Comparison of ENCODE assay signal across 9 cellular contexts in genomic region chr5:16690243-16690839, GRCh38.
DNase-seq lines count a peak whose midpoint lies in the region; ATAC-seq, FAIRE-seq and TF ChIP-seq lines count a peak whose summit lies in the region.
"Had no signal": no experiment of that assay in that cellular context is flagged by ENCODE, and none has a peak within 500 bp of the region (broad histone marks: within the 10 kb centered on the region; RNA-seq: fewer than 3 reads in every experiment).

No MANE protein-coding gene starts in this region.

- peaks cover 0 to 40% of the 10 kb centered on the region in 2 experiments; a peak in 2 of 4 replicates for H3K79me2 ChIP-seq in H1 (ENCODE audit: control insufficient read depth in 1 of 2, insufficient read depth in 2 of 2, low read length in 2 of 2)

- H3K27ac Mint-ChIP-seq in nephron: no peak overlapping the region
- H3K27ac Mint-ChIP-seq in activated T-helper 1 cell treated with anti-CD3 and anti-CD28 coated beads, Interleukin-12 subunit alpha, Interleukin-12 subunit beta, Interleukin-2, Interleukin-4 antibody, amounts not matched to agents 30 ng/mL and 10 ng/mL and 1 ng/mL, durations not matched to agents 14 hours and 24 hours and 36 hours: no peak overlapping the region

- WGBS in H1 (ENCODE audit: extremely low coverage in 1 of 2, insufficient coverage in 1 of 2, insufficient read length in 1 of 2, insufficient replicate concordance in 2 of 2, low coverage in 1 of 2, low lambda C conversion rate in 2 of 2, missing lambda C conversion rate in 1 of 2), 2 experiments: 78% methylated on average over 7 of the region's 7 CpGs; no CpG with 5 or more reads in 1 of the 2 experiments

- no peak overlapping the region for H2BK20ac ChIP-seq in H1 (ENCODE audit: low read length)

- no peak for FAIRE-seq in H1 (lab: Jason Lieb, UNC)

- no peak overlapping the region for H2AK5ac ChIP-seq in H1 (ENCODE audit: low read depth, low read length)

- ATAC-seq in HG03520 (IDR thresholded peaks at IDR 0.05; ENCODE audit: unreplicated experiment) (peak; percentile 92), GM19455 (IDR thresholded peaks at IDR 0.05; ENCODE audit: unreplicated experiment) (no peak)

- DNase-seq in DMS153 treated with DMSO at 0.1 percent for 48 hours (lab: John Stamatoyannopoulos, UW; ENCODE audit: unreplicated experiment): peak; percentile 11
- peak; percentile 23 for DNase-seq in GM19240 (ENCODE audit: insufficient read length, low spot score)
- no peak for DNase-seq in Peyer's patch
- DNase-seq in H1 (ENCODE audit: low read depth in 1 of 2, low spot score in 2 of 2): peak in 1 of 2 experiments; percentile 66
- no peak for DNase-seq in activated T-helper 1 cell treated with anti-CD3 and anti-CD28 coated beads, Interleukin-12 subunit alpha, Interleukin-12 subunit beta, Interleukin-2, Interleukin-4 antibody, amounts not matched to agents 30 ng/mL and 10 ng/mL and 1 ng/mL, durations not matched to agents 14 hours and 24 hours and 36 hours (ENCODE audit: low spot score)

- peaks cover 76% of the 10 kb centered on the region for H3K36me3 Mint-ChIP-seq in nephron (ENCODE audit: low read depth)
- no peaks in the 10 kb centered on the region for H3K36me3 Mint-ChIP-seq in activated T-helper 1 cell treated with anti-CD3 and anti-CD28 coated beads, Interleukin-12 subunit alpha, Interleukin-12 subunit beta, Interleukin-2, Interleukin-4 antibody, amounts not matched to agents 30 ng/mL and 10 ng/mL and 1 ng/mL, durations not matched to agents 14 hours and 24 hours and 36 hours (ENCODE audit: low read depth)

- TF ChIP-seq POLR2A in Peyer's patch (IDR thresholded peaks at IDR 0.05) (no peak), H1 (IDR thresholded peaks at IDR 0.05; ENCODE audit: control extremely low read depth in 1 of 2, low read depth in 2 of 2, low read length in 2 of 2) (no peak)

- no peak for TF ChIP-seq EP300 in H1 (IDR thresholded peaks at IDR 0.05; ENCODE audit: borderline replicate concordance in 1 of 2, low read depth in 2 of 2, low read length in 2 of 2)

- no peak overlapping the region for H4K5ac ChIP-seq in H1 (ENCODE audit: insufficient read length, low read depth, low read length)

- no peak overlapping the region for H3K4ac ChIP-seq in H1 (replicated peaks; ENCODE audit: insufficient read length, low read depth, low read length)

- CTCF ChIA-PET in H1 (lab: Charles Lee; ENCODE audit: partially characterized antibody): interaction anchor here (0.6 to 4.4 kb wide), 42 partner anchors 8 to 548 kb away, joined by 3 to 51 read pairs (median 4); no protein-coding TSS in a partner anchor

- no peak overlapping the region for H4K8ac ChIP-seq in H1 (ENCODE audit: extremely low read depth, insufficient read depth, low read length)

- H3K79me1 ChIP-seq in H1 (ENCODE audit: low read depth, low read length): no peaks in the 10 kb centered on the region; the same call in 1 of the 2 replicates

- H2BK12ac ChIP-seq in H1 (ENCODE audit: low read depth, low read length): no peak overlapping the region

- TF ChIP-seq CTCF in Peyer's patch (IDR thresholded peaks at IDR 0.05) (peak in 4 of 6 experiments; percentile 37 to 65 (median 61)), H1 (IDR thresholded peaks at IDR 0.05; ENCODE audit: control extremely low read depth in 1 of 3, insufficient read depth in 1 of 3, low read depth in 1 of 3, low read length in 3 of 3) (peak; percentile 71 to 88 (median 81)), nephron (IDR thresholded peaks at IDR 0.05; ENCODE audit: unreplicated experiment in 3 of 3) (peak; percentile 33 to 61 (median 37))

- no peak overlapping the region for H4K91ac ChIP-seq in H1 (replicated peaks; ENCODE audit: insufficient read length, low read length)

- no peak overlapping the region for H3K4me2 ChIP-seq in H1 (ENCODE audit: insufficient read depth in 1 of 2, low read depth in 2 of 2, low read length in 2 of 2)

- H3K27me3 Mint-ChIP-seq in nephron (ENCODE audit: low read depth): no peaks in the 10 kb centered on the region
- peaks cover 6% of the 10 kb centered on the region for H3K27me3 Mint-ChIP-seq in activated T-helper 1 cell treated with anti-CD3 and anti-CD28 coated beads, Interleukin-12 subunit alpha, Interleukin-12 subunit beta, Interleukin-2, Interleukin-4 antibody, amounts not matched to agents 30 ng/mL and 10 ng/mL and 1 ng/mL, durations not matched to agents 14 hours and 24 hours and 36 hours (ENCODE audit: insufficient read depth)

- H2BK5ac ChIP-seq in H1 (ENCODE audit: low read depth, low read length): no peak overlapping the region

- no peak overlapping the region for H2AFZ ChIP-seq in H1 (ENCODE audit: low read length)

- H3K4me1 ChIP-seq in Peyer's patch (no peaks in the 10 kb centered on the region), H1 (replicated peaks in 1 of 4; ENCODE audit: control insufficient read depth in 3 of 4, insufficient read depth in 4 of 4, low read length in 3 of 4) (0 out of 7 replicates have a peak, but pooled peaks cover 0 to 2% (median 0%) of the 10 kb centered on the region in 4 experiments)

- intact Hi-C loops in activated T-helper 1 cell treated with anti-CD3 and anti-CD28 coated beads, Interleukin-12 subunit alpha, Interleukin-12 subunit beta, Interleukin-2, Interleukin-4 antibody, amounts not matched to agents 30 ng/mL and 10 ng/mL and 1 ng/mL, durations not matched to agents 14 hours and 24 hours and 36 hours (cut with micrococcal nuclease): no loop called here

- no peak overlapping the region for H2BK15ac ChIP-seq in H1 (ENCODE audit: low read length)

- no peaks in the 10 kb centered on the region for H3K27me3 ChIP-seq in Peyer's patch
- H3K27me3 ChIP-seq in H1 (replicated peaks in 1 of 4; ENCODE audit: control insufficient read depth in 3 of 4, extremely low read depth in 1 of 4, insufficient read depth in 3 of 4, low read length in 3 of 4): no peaks in the 10 kb centered on the region

- no peak overlapping the region for H3K4me3 ChIP-seq in Peyer's patch
- no peak overlapping the region for H3K4me3 ChIP-seq in H1 (ENCODE audit: extremely low read depth in 1 of 4, insufficient read depth in 2 of 4, low read depth in 3 of 4, low read length in 4 of 4)
- H3K4me3 ChIP-seq: skin epidermis had no signal

- H3K9me3 Mint-ChIP-seq in nephron: no peaks in the 10 kb centered on the region
- H3K9me3 Mint-ChIP-seq in activated T-helper 1 cell treated with anti-CD3 and anti-CD28 coated beads, Interleukin-12 subunit alpha, Interleukin-12 subunit beta, Interleukin-2, Interleukin-4 antibody, amounts not matched to agents 30 ng/mL and 10 ng/mL and 1 ng/mL, durations not matched to agents 14 hours and 24 hours and 36 hours: no peaks in the 10 kb centered on the region

- no peak overlapping the region for H3K27ac ChIP-seq in Peyer's patch
- no peak overlapping the region for H3K27ac ChIP-seq in H1 (ENCODE audit: low read depth, low read length)
- H3K27ac ChIP-seq: skin epidermis had no signal

- H3K14ac ChIP-seq in H1 (ENCODE audit: insufficient read length): no peak overlapping the region

- no peak overlapping the region for H3K18ac ChIP-seq in H1 (ENCODE audit: extremely low read depth, low read length)

- POLR2A ChIA-PET in H1 (lab: Charles Lee; ENCODE audit: partially characterized antibody): interaction anchor here (0.9 to 2.0 kb wide), 5 partner anchors 10 to 52 kb away, joined by 3 to 7 read pairs (median 3); no protein-coding TSS in a partner anchor

- no peak overlapping the region for H3K4me3 Mint-ChIP-seq in nephron
- no peak overlapping the region for H3K4me3 Mint-ChIP-seq in activated T-helper 1 cell treated with anti-CD3 and anti-CD28 coated beads, Interleukin-12 subunit alpha, Interleukin-12 subunit beta, Interleukin-2, Interleukin-4 antibody, amounts not matched to agents 30 ng/mL and 10 ng/mL and 1 ng/mL, durations not matched to agents 14 hours and 24 hours and 36 hours

- no peaks in the 10 kb centered on the region for H3K9me3 ChIP-seq in Peyer's patch
- no peaks in the 10 kb centered on the region for H3K9me3 ChIP-seq in H1 (ENCODE audit: insufficient read depth in 2 of 2, low read depth in 1 of 2, low read length in 1 of 2)

- H3K36me3 ChIP-seq in Peyer's patch (peaks cover 0 to 71% (median 0%) of the 10 kb centered on the region in 3 donors), H1 (ENCODE audit: control insufficient read depth in 2 of 4, insufficient read depth in 4 of 4, low read length in 3 of 4) (peaks cover 36 to 92% (median 63%) of the 10 kb centered on the region in 4 experiments)

- H3K23me2 ChIP-seq in H1 (ENCODE audit: low read depth, low read length): no peaks in the 10 kb centered on the region

- H3K9ac ChIP-seq in H1 (replicated peaks in 1 of 4; ENCODE audit: extremely low read depth in 1 of 4, low read depth in 3 of 4, low read length in 3 of 4): no peak overlapping the region

- H3K56ac ChIP-seq in H1 (replicated peaks; ENCODE audit: insufficient read length, low read depth, low read length): no peak overlapping the region

- no peak overlapping the region for H2BK120ac ChIP-seq in H1 (replicated peaks; ENCODE audit: low read depth, low read length)

- peaks cover 19% of the 10 kb centered on the region for H3K4me1 Mint-ChIP-seq in nephron
- H3K4me1 Mint-ChIP-seq in activated T-helper 1 cell treated with anti-CD3 and anti-CD28 coated beads, Interleukin-12 subunit alpha, Interleukin-12 subunit beta, Interleukin-2, Interleukin-4 antibody, amounts not matched to agents 30 ng/mL and 10 ng/mL and 1 ng/mL, durations not matched to agents 14 hours and 24 hours and 36 hours (ENCODE audit: low read depth): no peaks in the 10 kb centered on the region

- H3K23ac ChIP-seq in H1 (ENCODE audit: insufficient read length): no peak overlapping the region

- peaks cover 0 to 2% of the 10 kb centered on the region in 2 experiments for H4K20me1 ChIP-seq in H1 (replicated peaks in 1 of 2; ENCODE audit: control insufficient read depth in 1 of 2, insufficient read depth in 2 of 2, low read length in 2 of 2)

- TF ChIP-seq RAD21 in H1 (IDR thresholded peaks at IDR 0.05 in 1 of 2, conservative IDR thresholded peaks at IDR 0.05 in 1 of 2; ENCODE audit: low read depth in 2 of 2, low read length in 2 of 2): peak; percentile 73 to 81

TF ChIP-seq in H1, 55 proteins besides CTCF, POLR2A, EP300 and RAD21:
- TF ChIP-seq TBP (IDR thresholded peaks at IDR 0.05; ENCODE audit: low read depth, low read length) (no peak), CREB1 (IDR thresholded peaks at IDR 0.05) (0 out of 2 replicates have a peak, but pooled peaks have one; percentile 7), GABPA (IDR thresholded peaks at IDR 0.05; ENCODE audit: borderline replicate concordance, insufficient read depth, low read length) (peak; percentile 20; the same call in 1 of the 2 replicates), YY1 (IDR thresholded peaks at IDR 0.05; ENCODE audit: low read depth, low read length) (0 out of 2 replicates have a peak, but pooled peaks have one; percentile 28)

Comparison
In these comparisons a context has a peak if more than half of its experiments do, and no peak if none do; other contexts are left out.
1. DNase-seq: peak in DMS153 treated with DMSO at 0.1 percent for 48 hours (single experiment) and GM19240 (single experiment); none in Peyer's patch (0 of 3) and activated T-helper 1 cell treated with anti-CD3 and anti-CD28 coated beads, Interleukin-12 subunit alpha, Interleukin-12 subunit beta, Interleukin-2, Interleukin-4 antibody, amounts not matched to agents 30 ng/mL and 10 ng/mL and 1 ng/mL, durations not matched to agents 14 hours and 24 hours and 36 hours (single experiment).
2. Peak in every context shown above with its lines, with median percentiles within 50 percentile points of each other: CTCF ChIP-seq.